In the genomic region with DNA sequence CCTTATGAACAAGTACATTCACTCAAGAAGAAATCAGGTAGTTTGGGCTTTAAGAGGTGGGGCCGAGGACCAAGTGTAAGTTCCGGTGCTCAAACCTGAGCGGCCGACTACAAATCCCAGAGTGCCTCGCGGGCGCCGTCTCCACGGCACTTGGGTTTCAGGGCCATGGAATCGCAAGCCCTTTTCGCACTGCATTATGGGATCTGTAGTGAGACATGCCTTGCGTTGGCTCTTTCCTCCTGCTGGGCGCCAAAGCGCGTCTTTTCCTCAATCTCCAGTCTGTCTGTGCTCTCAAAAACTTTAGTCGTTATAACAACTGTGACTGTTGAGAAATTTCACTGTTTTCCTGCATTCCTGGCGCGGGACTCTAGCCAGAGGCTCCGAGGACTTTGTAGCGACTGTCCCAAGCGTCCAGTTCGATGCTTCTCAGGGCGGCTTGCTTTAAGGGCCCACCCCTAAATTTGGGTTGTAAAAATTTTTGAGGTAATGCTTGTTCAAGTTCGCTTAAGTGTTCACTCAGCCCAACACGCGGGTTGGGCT, we compare ENCODE assay signal across 8 cellular contexts. TPM values are rescaled to one million over a fixed set of nuclear protein-coding genes. Genes with fewer than 3 reads are reported as not detected.
DNase-seq lines count a peak whose midpoint lies in the region; ATAC-seq and TF ChIP-seq lines count a peak whose summit lies in the region.

No MANE protein-coding gene starts in this region.

- H3K36me3 ChIP-seq in BE2C (no peaks in the 10 kb centered on the region), colonic mucosa (no peaks in the 10 kb centered on the region)

- peak overlapping the region; percentile 95 to 99 for H3K9ac ChIP-seq in colonic mucosa (ENCODE audit: low read depth in 2 of 2, low read length in 2 of 2)

- TF ChIP-seq CTCF in BE2C (IDR thresholded peaks at IDR 0.05; ENCODE audit: low read depth, low read length), result no peak
- TF ChIP-seq CTCF in colonic mucosa (IDR thresholded peaks at IDR 0.05), result no peak

- H3K27ac ChIP-seq in colonic mucosa, result peak overlapping the region; percentile 92

- H3K27me3 ChIP-seq in BE2C (no peaks in the 10 kb centered on the region), colonic mucosa (no peaks in the 10 kb centered on the region)

- peak overlapping the region; percentile 96 for H3K4me3 ChIP-seq in BE2C (ENCODE audit: low read depth, low read length)
- H3K4me3 ChIP-seq in colonic mucosa, result peak overlapping the region; percentile 92

- H3K9me3 ChIP-seq in BE2C (no peaks in the 10 kb centered on the region), colonic mucosa (no peaks in the 10 kb centered on the region)

- H3K4me1 ChIP-seq in BE2C (peaks cover 14% of the 10 kb centered on the region), colonic mucosa (peaks cover 7% of the 10 kb centered on the region)

- intact Hi-C loops in colonic mucosa (cut with DNase I), result no loop called here

- peak; percentile 95 for DNase-seq in BE2C
- DNase-seq in NCI-H526 (lab: John Stamatoyannopoulos, UW), result peak; percentile 93 to 98
- peak; percentile 97 for DNase-seq in activated CD4-positive, alpha-beta T cell treated with anti-CD3 and anti-CD28 coated beads for 48 hours
- DNase-seq in colonic mucosa, result peak; percentile 99
- peak; percentile 98 for DNase-seq in kidney tubule cell (ENCODE audit: low spot score)
- DNase-seq in stimulated activated CD4-positive, alpha-beta T cell treated with anti-CD3 and anti-CD28 coated beads, Interleukin-15, amount 100 ng/mL, for 48 hours (ENCODE audit: low read depth in 2 of 2), result peak; percentile 92

- peak; percentile 70 for ATAC-seq in GM19351 (IDR thresholded peaks at IDR 0.05; ENCODE audit: unreplicated experiment)
- peak; percentile 77 for ATAC-seq in HG03469 (IDR thresholded peaks at IDR 0.05; ENCODE audit: unreplicated experiment)

RNA-seq across cellular contexts. Expression of gene FBXO9, which starts 0.4 kb away (rescaled TPM):
- polyA plus RNA-seq in BE2C (2012; ENCODE audit: insufficient read depth, insufficient read length, low read depth), result 85.9 TPM
- total RNA-seq in colonic mucosa, result 10 to 100 TPM; 49.7 to 57.9 TPM

RNA-seq across cellular contexts. Expression of gene CILK1, which starts 3.2 kb away (rescaled TPM):
- 4.8 TPM for polyA plus RNA-seq in BE2C (2012; ENCODE audit: insufficient read depth, insufficient read length, low read depth)
- 10 to 100 TPM; 15.6 to 24.8 TPM for total RNA-seq in colonic mucosa

Comparison
In these comparisons a context has a peak if more than half of its experiments do, and no peak if none do; other contexts are left out.
1. Peak in every context shown above with its lines: DNase-seq, ATAC-seq, H3K4me3 ChIP-seq and H3K27ac ChIP-seq.